1 cellular context compared by ENCODE assay signal in genomic region chr9:37903581-37903830, GRCh38.
TF ChIP-seq lines count a peak whose summit lies in the region.

No MANE protein-coding gene starts in this region.

TF ChIP-seq in GM23338, 12 proteins besides CTCF, POLR2A, EP300 and RAD21 (continued from another document):
- no peak for TF ChIP-seq REST (IDR thresholded peaks at IDR 0.05; ENCODE audit: unreplicated experiment)
- TF ChIP-seq CREB1 (CRISPR knock-in tag; IDR thresholded peaks at IDR 0.05; ENCODE audit: low read depth) = no peak
- no peak for TF ChIP-seq ZNF331 (CRISPR knock-in tag; IDR thresholded peaks at IDR 0.05; ENCODE audit: low read depth)
TF ChIP-seq in GM23338: peak in this region for 0.
